In genomic region chr1:6621429-6622391, GRCh38 we compare ENCODE assay signal across 2 cellular contexts.
A peak's percentile ranks its signal among the peaks of the same experiment; 100 is the strongest.
TF ChIP-seq lines count a peak whose summit lies in the region.

No MANE protein-coding gene starts in this region.

TF ChIP-seq in liver, 16 proteins besides CTCF, POLR2A, EP300 and RAD21:
- peak in 1 of 2 donors; percentile 40 for TF ChIP-seq HNF4A (conservative IDR thresholded peaks at IDR 0.05)
- TF ChIP-seq SP1 (IDR thresholded peaks at IDR 0.05) = no peak
- TF ChIP-seq YY1 (IDR thresholded peaks at IDR 0.05) = peak; percentile 60
- peak; percentile 33 for TF ChIP-seq MAX (IDR thresholded peaks at IDR 0.05)
- TF ChIP-seq RXRA (IDR thresholded peaks at IDR 0.05) = peak in 1 of 2 donors; percentile 60
- TF ChIP-seq GABPA (IDR thresholded peaks at IDR 0.05 in 1 of 2, conservative IDR thresholded peaks at IDR 0.05 in 1 of 2) = peak in 1 of 2 donors; percentile 21
TF ChIP-seq in liver: peak in this region for 5.

TF ChIP-seq in HepG2, 621 proteins besides CTCF, POLR2A, EP300 and RAD21:
- TF ChIP-seq PHF20 (CRISPR knock-in tag; IDR thresholded peaks at IDR 0.05) (no peak), ZNF274 (CRISPR knock-in tag; IDR thresholded peaks at IDR 0.05) (no peak), RERE (CRISPR knock-in tag; IDR thresholded peaks at IDR 0.05; ENCODE audit: low read depth) (no peak), MATR3 (CRISPR knock-in tag; IDR thresholded peaks at IDR 0.05) (no peak), AHDC1 (CRISPR knock-in tag; IDR thresholded peaks at IDR 0.05; ENCODE audit: borderline replicate concordance) (no peak), HNF4A (CRISPR knock-in tag; IDR thresholded peaks at IDR 0.05) (no peak), TSC22D2 (CRISPR knock-in tag; IDR thresholded peaks at IDR 0.05; ENCODE audit: borderline replicate concordance) (no peak), PCBP1 (IDR thresholded peaks at IDR 0.05; ENCODE audit: borderline replicate concordance, low read depth, low read length) (no peak), ZNF607 (CRISPR knock-in tag; IDR thresholded peaks at IDR 0.05; ENCODE audit: borderline replicate concordance) (no peak), GABPB1 (CRISPR knock-in tag; IDR thresholded peaks at IDR 0.05) (no peak), SMAD9 (CRISPR knock-in tag; IDR thresholded peaks at IDR 0.05) (no peak), KDM5B (CRISPR knock-in tag; IDR thresholded peaks at IDR 0.05; ENCODE audit: borderline replicate concordance) (no peak), XBP1 (CRISPR knock-in tag; IDR thresholded peaks at IDR 0.05) (no peak)
